ENCODE assay signal across 8 cellular contexts in genomic region chr16:56041556-56042140, GRCh38.
DNase-seq lines count a peak whose midpoint lies in the region; ATAC-seq and TF ChIP-seq lines count a peak whose summit lies in the region.

No MANE protein-coding gene starts in this region.

- 0 out of 2 replicates have a peak, but pooled peaks cover 2% of the 10 kb centered on the region for H3K27me3 ChIP-seq in GM06990 (replicated peaks; ENCODE audit: control insufficient read depth, insufficient read depth, low read length)

- TF ChIP-seq CTCF in GM06990 (IDR thresholded peaks at IDR 0.05; ENCODE audit: insufficient read depth, low read length, poor library complexity, severe bottlenecking) (peak; percentile 59), epithelial cell of esophagus (IDR thresholded peaks at IDR 0.05; ENCODE audit: insufficient read depth, low read depth, low read length, missing control alignments) (peak; percentile 45)

- no peaks in the 10 kb centered on the region for H3K36me3 ChIP-seq in GM06990 (ENCODE audit: control insufficient read depth, insufficient read depth, low read length)

- peak; percentile 6 for DNase-seq in GM06990 (ENCODE audit: extremely low read depth, insufficient read length)
- peak; percentile 9 for DNase-seq in HK-2 (ENCODE audit: unreplicated experiment)
- peak; percentile 5 for DNase-seq in T-helper 9 cell
- DNase-seq in epithelial cell of esophagus (ENCODE audit: low read depth): peak; percentile 50
- peak; percentile 32 for DNase-seq in retina
- no peak for DNase-seq in GM03348 (ENCODE audit: low spot score)

- H3K4me3 ChIP-seq in GM06990 (replicated peaks; ENCODE audit: low read depth, low read length) (no peak overlapping the region), epithelial cell of esophagus (ENCODE audit: low read length) (no peak overlapping the region)

- ATAC-seq in HG03571 (IDR thresholded peaks at IDR 0.05; ENCODE audit: unreplicated experiment) (no peak), GM21360 (IDR thresholded peaks at IDR 0.05; ENCODE audit: unreplicated experiment) (no peak)
